1 cellular context compared by ENCODE assay signal in genomic region chr3:71265365-71265935, GRCh38.
TF ChIP-seq lines count a peak whose summit lies in the region.

No MANE protein-coding gene starts in this region.

TF ChIP-seq in K562, 482 proteins besides CTCF, POLR2A, EP300 and RAD21:
- TF ChIP-seq MLX (CRISPR knock-in tag; conservative IDR thresholded peaks at IDR 0.05) (no peak), BHLHE40 (IDR thresholded peaks at IDR 0.05; ENCODE audit: low read length) (peak; percentile 64; the same call in 1 of the 2 replicates), ZKSCAN3 (CRISPR knock-in tag; IDR thresholded peaks at IDR 0.05) (0 out of 2 replicates have a peak, but pooled peaks have one; percentile 17), NR3C1 (CRISPR knock-in tag; IDR thresholded peaks at IDR 0.05) (no peak), PBX2 (CRISPR knock-in tag; IDR thresholded peaks at IDR 0.05; ENCODE audit: low read depth) (no peak), PBX2 (tag; conservative IDR thresholded peaks at IDR 0.05; ENCODE audit: low read depth) (0 out of 2 replicates have a peak, but pooled peaks have one; percentile 42), MGA (IDR thresholded peaks at IDR 0.05) (0 out of 2 replicates have a peak, but pooled peaks have one; percentile 12), KAT8 (IDR thresholded peaks at IDR 0.05; ENCODE audit: low read depth) (no peak), ZNF316 (IDR thresholded peaks at IDR 0.05) (peak; percentile 88), PKNOX1 (IDR thresholded peaks at IDR 0.05) (peak; percentile 62), C11orf30 (IDR thresholded peaks at IDR 0.05; ENCODE audit: low read depth) (peak; percentile 84), TARDBP (IDR thresholded peaks at IDR 0.05) (no peak), ZZZ3 (IDR thresholded peaks at IDR 0.05) (no peak), ATF2 (CRISPR knock-in tag; IDR thresholded peaks at IDR 0.05) (no peak), TCF3 (CRISPR knock-in tag; IDR thresholded peaks at IDR 0.05) (peak; percentile 12; the same call in 1 of the 2 replicates), NFIC (IDR thresholded peaks at IDR 0.05) (peak; percentile 70), MEIS2 (IDR thresholded peaks at IDR 0.05; ENCODE audit: partially characterized antibody) (peak; percentile 71), L3MBTL2 (IDR thresholded peaks at IDR 0.05) (0 out of 2 replicates have a peak, but pooled peaks have one; percentile 25), MAFF (IDR thresholded peaks at IDR 0.05; ENCODE audit: low read length) (peak; percentile 55; the same call in 1 of the 2 replicates), ARID3A (IDR thresholded peaks at IDR 0.05; ENCODE audit: borderline replicate concordance, low read depth, low read length) (no peak), ARID1B (IDR thresholded peaks at IDR 0.05) (0 out of 2 replicates have a peak, but pooled peaks have one; percentile 39), ILK (tag; IDR thresholded peaks at IDR 0.05; ENCODE audit: borderline replicate concordance, low read depth) (no peak), KDM1A (IDR thresholded peaks at IDR 0.05) (0 out of 4 replicates have a peak, but pooled peaks of 1 of the 2 experiments have one; percentile 9), MITF (IDR thresholded peaks at IDR 0.05) (peak; percentile 38; the same call in 1 of the 2 replicates), ATF4 (CRISPR knock-in tag; IDR thresholded peaks at IDR 0.05) (no peak), MAFG (tag; conservative IDR thresholded peaks at IDR 0.05) (peak; percentile 78)
